Comparison of ENCODE assay signal across 9 cellular contexts in the genomic region with DNA sequence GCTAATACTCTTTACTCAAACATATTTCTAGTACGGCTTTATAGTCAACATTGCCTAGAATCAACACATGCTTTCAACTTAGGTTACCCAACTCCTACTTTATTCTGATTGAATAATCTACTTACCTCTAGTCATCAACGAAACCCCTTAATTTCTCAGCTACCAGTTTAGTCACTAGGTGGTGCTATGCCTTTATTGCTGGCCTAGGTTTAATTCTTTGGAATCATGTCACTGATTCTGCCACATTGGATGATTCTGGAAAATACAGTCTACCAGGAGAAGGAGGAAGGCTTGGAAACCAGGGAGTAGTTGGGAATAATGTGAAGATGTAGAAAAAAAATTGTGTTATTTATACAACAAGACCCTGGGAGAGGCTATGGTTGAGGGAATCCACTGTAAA.
A peak's percentile ranks its signal among the peaks of the same experiment; 100 is the strongest.
DNase-seq lines count a peak whose midpoint lies in the region; ATAC-seq and TF ChIP-seq lines count a peak whose summit lies in the region.
"Had no signal": no experiment of that assay in that cellular context is flagged by ENCODE, and none has a peak within 500 bp of the region (broad histone marks: within the 10 kb centered on the region; RNA-seq: fewer than 3 reads in every experiment).

No MANE protein-coding gene starts in this region.

- no peaks in the 10 kb centered on the region for H3K4me1 ChIP-seq in Karpas-422 (ENCODE audit: low read length)

- POLR2A ChIA-PET in RWPE1 (lab: Yijun Ruan, JAX; ENCODE audit: low non-redundant PET) = no interaction called here

- no peak overlapping the region for H3K4me3 ChIP-seq in Karpas-422 (ENCODE audit: low read length)

- H3K4me2 ChIP-seq in Karpas-422 (ENCODE audit: low read depth, low read length, poor library complexity, severe bottlenecking) = no peak overlapping the region

- no peaks in the 10 kb centered on the region for H4K20me1 ChIP-seq in Karpas-422 (ENCODE audit: insufficient read depth, low read depth, low read length)

- CTCF ChIA-PET in RWPE1 (lab: Yijun Ruan, JAX) = interaction anchor here (0.7 to 1.0 kb wide), 3 partner anchors 10 to 1456 kb away, joined by 3 to 6 read pairs (median 3); no protein-coding TSS in a partner anchor

- peak; percentile 32; the same call in 1 of the 2 replicates for TF ChIP-seq CTCF in RWPE1 (conservative IDR thresholded peaks at IDR 0.05; ENCODE audit: low read depth)

- H3K27me3 ChIP-seq in Karpas-422 (ENCODE audit: low read length) = no peaks in the 10 kb centered on the region

- ATAC-seq in HG03520 (IDR thresholded peaks at IDR 0.05; ENCODE audit: unreplicated experiment) (no peak), HG03159 (IDR thresholded peaks at IDR 0.05; ENCODE audit: unreplicated experiment) (no peak)

- no peaks in the 10 kb centered on the region for H3K36me3 ChIP-seq in Karpas-422 (ENCODE audit: insufficient read depth, low read length)

- H3K27ac ChIP-seq in Karpas-422 (ENCODE audit: low read length) = no peak overlapping the region
- H3K27ac ChIP-seq in RWPE1 = no peak overlapping the region

- 0 out of 2 replicates have a peak overlapping the region, but pooled peaks have one; percentile 26 for H2AFZ ChIP-seq in Karpas-422 (ENCODE audit: low read length)

- H3K9me3 ChIP-seq in Karpas-422 (ENCODE audit: low read length) = no peaks in the 10 kb centered on the region

- no peaks in the 10 kb centered on the region for H3K79me2 ChIP-seq in Karpas-422 (ENCODE audit: low read length)

- DNase-seq in D341Med (ENCODE audit: low spot score) (peak; percentile 18), Karpas-422 (peak; percentile 70), RWPE1 (ENCODE audit: low spot score) (no peak), iris pigment epithelial cell (ENCODE audit: low read depth) (peak; percentile 3), NCI-H1092 (lab: John Stamatoyannopoulos, UW) (no peak)
- DNase-seq in activated CD4-positive, alpha-beta T cell treated with anti-CD3 and anti-CD28 coated beads for 48 hours = no peak
- DNase-seq: KG1 had no signal

- H3K9ac ChIP-seq in Karpas-422 (ENCODE audit: low read length) = no peak overlapping the region

- no peaks in the 10 kb centered on the region for H3K9me2 ChIP-seq in Karpas-422 (replicated peaks; ENCODE audit: insufficient read depth, low read length)

Comparison
In these comparisons a context has a peak if more than half of its experiments do, and no peak if none do; other contexts are left out.
1. DNase-seq: peak in D341Med (single experiment), Karpas-422 (single experiment) and iris pigment epithelial cell (single experiment); none in RWPE1 (single experiment), NCI-H1092 (single experiment) and activated CD4-positive, alpha-beta T cell treated with anti-CD3 and anti-CD28 coated beads for 48 hours (single experiment).